Comparison of ENCODE assay signal across 9 cellular contexts in the genomic region with DNA sequence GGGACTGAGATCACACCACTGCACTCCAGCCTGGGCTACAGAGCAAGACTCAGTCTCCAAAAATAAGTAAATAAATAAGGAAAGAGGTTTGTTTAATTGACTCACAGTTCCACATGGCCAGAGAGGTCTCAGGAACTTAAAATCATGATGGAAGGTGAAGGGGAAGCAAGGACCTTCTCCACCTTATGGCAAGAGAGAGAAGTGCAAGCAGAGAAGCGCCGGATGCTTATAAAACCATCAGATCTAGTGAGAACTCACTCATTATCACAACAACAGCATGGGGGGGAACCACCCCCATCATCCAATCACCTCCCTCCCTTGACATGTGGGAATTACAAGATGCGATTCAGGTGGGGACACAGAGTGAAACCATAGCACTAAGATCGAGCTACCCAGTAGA. TPM values are rescaled to one million over a fixed set of nuclear protein-coding genes. Genes with fewer than 3 reads are reported as not detected.
A peak's percentile ranks its signal among the peaks of the same experiment; 100 is the strongest.
DNase-seq lines count a peak whose midpoint lies in the region; ATAC-seq and TF ChIP-seq lines count a peak whose summit lies in the region.
"Had no signal": no experiment of that assay in that cellular context is flagged by ENCODE, and none has a peak within 500 bp of the region (broad histone marks: within the 10 kb centered on the region; RNA-seq: fewer than 3 reads in every experiment).

No MANE protein-coding gene starts in this region.

- no peak overlapping the region for H2AFZ ChIP-seq in GM23338
- H2AFZ ChIP-seq in OCI-LY3 (ENCODE audit: low read depth, low read length): no peak overlapping the region

- peaks cover 10% of the 10 kb centered on the region; the same call in 1 of the 2 replicates for H3K79me2 ChIP-seq in GM23338 (replicated peaks; ENCODE audit: insufficient read depth)
- no peaks in the 10 kb centered on the region for H3K79me2 ChIP-seq in OCI-LY3 (ENCODE audit: low read length)

- no peak overlapping the region for H3K27ac Mint-ChIP-seq in GM23338

- no peak overlapping the region for H3K4me3 Mint-ChIP-seq in GM23338

- no peak overlapping the region for H3K9ac ChIP-seq in OCI-LY3 (ENCODE audit: low read length)

- TF ChIP-seq CTCF in GM12875 (IDR thresholded peaks at IDR 0.05; ENCODE audit: borderline replicate concordance, insufficient read depth, low read depth, low read length) (peak; percentile 66), GM23338 (conservative IDR thresholded peaks at IDR 0.05; ENCODE audit: low read depth in 2 of 2) (peak; percentile 61 to 69), OCI-LY3 (IDR thresholded peaks at IDR 0.05; ENCODE audit: low read depth, low read length) (peak; percentile 40)

- H3K4me1 ChIP-seq in GM23338 (ENCODE audit: insufficient read depth) (peaks cover 36% of the 10 kb centered on the region), OCI-LY3 (ENCODE audit: low read length) (no peaks in the 10 kb centered on the region)

- H3K9me3 ChIP-seq in OCI-LY3 (ENCODE audit: insufficient read depth, low read length): no peaks in the 10 kb centered on the region

- H3K27me3 ChIP-seq in GM23338 (ENCODE audit: insufficient read depth) (no peaks in the 10 kb centered on the region), OCI-LY3 (ENCODE audit: low read depth, low read length) (no peaks in the 10 kb centered on the region)

- H3F3A ChIP-seq in GM23338 (replicated peaks; ENCODE audit: low read depth): no peaks in the 10 kb centered on the region

- peaks cover 10% of the 10 kb centered on the region; the same call in 2 of the 3 replicates for H3K9me3 Mint-ChIP-seq in GM23338

- no peaks in the 10 kb centered on the region for H3K27me3 Mint-ChIP-seq in GM23338 (ENCODE audit: insufficient read depth, low read depth, poor library complexity)

- ATAC-seq in GM23338: peak; percentile 83

- DNase-seq in GM23338 (ENCODE audit: low spot score): peak; percentile 81
- DNase-seq in left kidney (ENCODE audit: low read depth, low spot score): peak; percentile 27
- DNase-seq in stimulated activated naive CD4-positive, alpha-beta T cell treated with Interleukin-2 at 50 U/mL for 16 hours (lab: John Stamatoyannopoulos, UW): no peak
- no peak for DNase-seq in OCI-M2 (lab: John Stamatoyannopoulos, UW; ENCODE audit: unreplicated experiment)
- DNase-seq in hypothalamus (lab: John Stamatoyannopoulos, UW): no peak
- no peak for DNase-seq in activated CD4-positive, alpha-beta T cell treated with anti-CD3 and anti-CD28 coated beads for 1 hour
- DNase-seq: NCI-H1436 treated with DMSO at 0.1 percent for 48 hours had no signal

- H3K4me2 ChIP-seq in GM23338 (no peak overlapping the region), OCI-LY3 (ENCODE audit: low read length) (no peak overlapping the region)

- H3K36me3 ChIP-seq in GM23338 (ENCODE audit: insufficient read depth): no peaks in the 10 kb centered on the region
- H3K36me3 ChIP-seq in OCI-LY3 (replicated peaks; ENCODE audit: low read depth, low read length): no peaks in the 10 kb centered on the region

- H4K20me1 ChIP-seq in GM23338 (replicated peaks; ENCODE audit: insufficient read depth) (no peaks in the 10 kb centered on the region), OCI-LY3 (ENCODE audit: insufficient read depth, low read length) (no peaks in the 10 kb centered on the region)

- no peaks in the 10 kb centered on the region; the same call in 2 of the 3 replicates for H3K36me3 Mint-ChIP-seq in GM23338 (ENCODE audit: low read depth)

- H3K9me2 ChIP-seq in GM23338 (ENCODE audit: insufficient read depth): no peaks in the 10 kb centered on the region

- peaks cover 23% of the 10 kb centered on the region for H3K4me1 Mint-ChIP-seq in GM23338

- H3K27ac ChIP-seq in GM23338 (ENCODE audit: low read depth): no peak overlapping the region
- H3K27ac ChIP-seq in OCI-LY3 (ENCODE audit: low read length): no peak overlapping the region

- H3K4me3 ChIP-seq in GM12875 (ENCODE audit: low read depth, low read length) (no peak overlapping the region), GM23338 (no peak overlapping the region), OCI-LY3 (ENCODE audit: low read length) (no peak overlapping the region)

TF ChIP-seq in GM23338, 12 proteins besides CTCF, POLR2A, EP300 and RAD21 (continues in another document):
- TF ChIP-seq, protein P1, sequence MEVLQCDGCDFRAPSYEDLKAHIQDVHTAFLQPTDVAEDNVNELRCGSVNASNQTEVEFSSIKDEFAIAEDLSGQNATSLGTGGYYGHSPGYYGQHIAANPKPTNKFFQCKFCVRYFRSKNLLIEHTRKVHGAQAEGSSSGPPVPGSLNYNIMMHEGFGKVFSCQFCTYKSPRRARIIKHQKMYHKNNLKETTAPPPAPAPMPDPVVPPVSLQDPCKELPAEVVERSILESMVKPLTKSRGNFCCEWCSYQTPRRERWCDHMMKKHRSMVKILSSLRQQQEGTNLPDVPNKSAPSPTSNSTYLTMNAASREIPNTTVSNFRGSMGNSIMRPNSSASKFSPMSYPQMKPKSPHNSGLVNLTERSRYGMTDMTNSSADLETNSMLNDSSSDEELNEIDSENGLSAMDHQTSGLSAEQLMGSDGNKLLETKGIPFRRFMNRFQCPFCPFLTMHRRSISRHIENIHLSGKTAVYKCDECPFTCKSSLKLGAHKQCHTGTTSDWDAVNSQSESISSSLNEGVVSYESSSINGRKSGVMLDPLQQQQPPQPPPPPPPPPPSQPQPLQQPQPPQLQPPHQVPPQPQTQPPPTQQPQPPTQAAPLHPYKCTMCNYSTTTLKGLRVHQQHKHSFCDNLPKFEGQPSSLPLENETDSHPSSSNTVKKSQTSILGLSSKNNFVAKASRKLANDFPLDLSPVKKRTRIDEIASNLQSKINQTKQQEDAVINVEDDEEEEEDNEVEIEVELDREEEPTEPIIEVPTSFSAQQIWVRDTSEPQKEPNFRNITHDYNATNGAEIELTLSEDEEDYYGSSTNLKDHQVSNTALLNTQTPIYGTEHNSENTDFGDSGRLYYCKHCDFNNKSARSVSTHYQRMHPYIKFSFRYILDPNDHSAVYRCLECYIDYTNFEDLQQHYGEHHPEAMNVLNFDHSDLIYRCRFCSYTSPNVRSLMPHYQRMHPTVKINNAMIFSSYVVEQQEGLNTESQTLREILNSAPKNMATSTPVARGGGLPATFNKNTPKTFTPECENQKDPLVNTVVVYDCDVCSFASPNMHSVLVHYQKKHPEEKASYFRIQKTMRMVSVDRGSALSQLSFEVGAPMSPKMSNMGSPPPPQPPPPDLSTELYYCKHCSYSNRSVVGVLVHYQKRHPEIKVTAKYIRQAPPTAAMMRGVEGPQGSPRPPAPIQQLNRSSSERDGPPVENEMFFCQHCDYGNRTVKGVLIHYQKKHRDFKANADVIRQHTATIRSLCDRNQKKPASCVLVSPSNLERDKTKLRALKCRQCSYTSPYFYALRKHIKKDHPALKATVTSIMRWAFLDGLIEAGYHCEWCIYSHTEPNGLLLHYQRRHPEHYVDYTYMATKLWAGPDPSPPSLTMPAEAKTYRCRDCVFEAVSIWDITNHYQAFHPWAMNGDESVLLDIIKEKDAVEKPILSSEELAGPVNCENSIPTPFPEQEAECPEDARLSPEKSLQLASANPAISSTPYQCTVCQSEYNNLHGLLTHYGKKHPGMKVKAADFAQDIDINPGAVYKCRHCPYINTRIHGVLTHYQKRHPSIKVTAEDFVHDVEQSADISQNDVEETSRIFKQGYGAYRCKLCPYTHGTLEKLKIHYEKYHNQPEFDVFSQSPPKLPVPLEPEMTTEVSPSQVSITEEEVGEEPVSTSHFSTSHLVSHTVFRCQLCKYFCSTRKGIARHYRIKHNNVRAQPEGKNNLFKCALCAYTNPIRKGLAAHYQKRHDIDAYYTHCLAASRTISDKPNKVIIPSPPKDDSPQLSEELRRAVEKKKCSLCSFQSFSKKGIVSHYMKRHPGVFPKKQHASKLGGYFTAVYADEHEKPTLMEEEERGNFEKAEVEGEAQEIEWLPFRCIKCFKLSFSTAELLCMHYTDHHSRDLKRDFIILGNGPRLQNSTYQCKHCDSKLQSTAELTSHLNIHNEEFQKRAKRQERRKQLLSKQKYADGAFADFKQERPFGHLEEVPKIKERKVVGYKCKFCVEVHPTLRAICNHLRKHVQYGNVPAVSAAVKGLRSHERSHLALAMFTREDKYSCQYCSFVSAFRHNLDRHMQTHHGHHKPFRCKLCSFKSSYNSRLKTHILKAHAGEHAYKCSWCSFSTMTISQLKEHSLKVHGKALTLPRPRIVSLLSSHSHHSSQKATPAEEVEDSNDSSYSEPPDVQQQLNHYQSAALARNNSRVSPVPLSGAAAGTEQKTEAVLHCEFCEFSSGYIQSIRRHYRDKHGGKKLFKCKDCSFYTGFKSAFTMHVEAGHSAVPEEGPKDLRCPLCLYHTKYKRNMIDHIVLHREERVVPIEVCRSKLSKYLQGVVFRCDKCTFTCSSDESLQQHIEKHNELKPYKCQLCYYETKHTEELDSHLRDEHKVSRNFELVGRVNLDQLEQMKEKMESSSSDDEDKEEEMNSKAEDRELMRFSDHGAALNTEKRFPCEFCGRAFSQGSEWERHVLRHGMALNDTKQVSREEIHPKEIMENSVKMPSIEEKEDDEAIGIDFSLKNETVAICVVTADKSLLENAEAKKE (CRISPR knock-in tag; IDR thresholded peaks at IDR 0.05): no peak
- TF ChIP-seq ZNF331 (CRISPR knock-in tag; IDR thresholded peaks at IDR 0.05; ENCODE audit: low read depth): no peak
- TF ChIP-seq JUNB (IDR thresholded peaks at IDR 0.05; ENCODE audit: unreplicated experiment): no peak
- TF ChIP-seq POLR2AphosphoS5 (IDR thresholded peaks at IDR 0.05; ENCODE audit: low read depth): no peak
- TF ChIP-seq, protein P2, sequence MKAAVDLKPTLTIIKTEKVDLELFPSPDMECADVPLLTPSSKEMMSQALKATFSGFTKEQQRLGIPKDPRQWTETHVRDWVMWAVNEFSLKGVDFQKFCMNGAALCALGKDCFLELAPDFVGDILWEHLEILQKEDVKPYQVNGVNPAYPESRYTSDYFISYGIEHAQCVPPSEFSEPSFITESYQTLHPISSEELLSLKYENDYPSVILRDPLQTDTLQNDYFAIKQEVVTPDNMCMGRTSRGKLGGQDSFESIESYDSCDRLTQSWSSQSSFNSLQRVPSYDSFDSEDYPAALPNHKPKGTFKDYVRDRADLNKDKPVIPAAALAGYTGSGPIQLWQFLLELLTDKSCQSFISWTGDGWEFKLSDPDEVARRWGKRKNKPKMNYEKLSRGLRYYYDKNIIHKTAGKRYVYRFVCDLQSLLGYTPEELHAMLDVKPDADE (IDR thresholded peaks at IDR 0.05): no peak
- TF ChIP-seq EZH2phosphoT487 (IDR thresholded peaks at IDR 0.05; ENCODE audit: unreplicated experiment): no peak
- no peak for TF ChIP-seq NANOG (IDR thresholded peaks at IDR 0.05; ENCODE audit: borderline replicate concordance)
- no peak for TF ChIP-seq CREB1 (CRISPR knock-in tag; IDR thresholded peaks at IDR 0.05; ENCODE audit: low read depth)
- no peak for TF ChIP-seq EZH2 (IDR thresholded peaks at IDR 0.05; ENCODE audit: low read depth, unreplicated experiment)
- TF ChIP-seq ZNF114 (CRISPR knock-in tag; IDR thresholded peaks at IDR 0.05): no peak

RNA-seq across cellular contexts. Expression of gene RGMB, which starts 22.8 kb away (rescaled TPM):
- total RNA-seq in GM23338 (2014; rRNA removed; shearing (Covaris generic)): 34.1 and 34.3 TPM in 2 replicates
- 20.5 and 21.7 TPM in 2 replicates for polyA plus RNA-seq in GM23338 (2016; fragmentation: Nextera tagmentation; extraction: Ambion mirVana)

Comparison
In these comparisons a context has a peak if more than half of its experiments do, and no peak if none do; other contexts are left out.
1. DNase-seq: peak in GM23338 (single experiment) and left kidney (single experiment); none in stimulated activated naive CD4-positive, alpha-beta T cell treated with Interleukin-2 at 50 U/mL for 16 hours (single experiment), OCI-M2 (single experiment), hypothalamus (0 of 51) and activated CD4-positive, alpha-beta T cell treated with anti-CD3 and anti-CD28 coated beads for 1 hour (single experiment).
2. Peak in every context shown above with its lines, with median percentiles within 50 percentile points of each other: CTCF ChIP-seq.